9 cellular contexts compared by ENCODE assay signal in genomic region chr15:67433495-67434099, GRCh38.
DNase-seq lines count a peak whose midpoint lies in the region; ATAC-seq, FAIRE-seq and TF ChIP-seq lines count a peak whose summit lies in the region.
"Had no signal": no experiment of that assay in that cellular context is flagged by ENCODE, and none has a peak within 500 bp of the region (broad histone marks: within the 10 kb centered on the region; RNA-seq: fewer than 3 reads in every experiment).

No MANE protein-coding gene starts in this region.

- TF ChIP-seq CTCF in Caco-2 (IDR thresholded peaks at IDR 0.05; ENCODE audit: insufficient read depth in 1 of 2, low read depth in 1 of 2, low read length in 1 of 2, severe bottlenecking in 1 of 2, unreplicated experiment in 1 of 2) (peak; percentile 69 to 81), lower lobe of right lung (IDR thresholded peaks at IDR 0.05) (peak; percentile 79), type B pancreatic cell (conservative IDR thresholded peaks at IDR 0.05) (peak; percentile 80)

- H3K4me3 ChIP-seq in Caco-2 (ENCODE audit: low read depth, low read length) = no peak overlapping the region
- H3K4me3 ChIP-seq in SJCRH30 = no peak overlapping the region
- H3K4me3 ChIP-seq in lower lobe of right lung = no peak overlapping the region

- H3K9me3 ChIP-seq in Caco-2 = no peaks in the 10 kb centered on the region
- 0 out of 2 replicates have a peak, but pooled peaks cover 3% of the 10 kb centered on the region for H3K9me3 ChIP-seq in SJCRH30 (replicated peaks)
- no peaks in the 10 kb centered on the region for H3K9me3 ChIP-seq in lower lobe of right lung

- no TSS peak for BruUV-seq in Caco-2 (replicated peaks; lab: Mats Ljungman, UMichigan)

- H3K9me3 Mint-ChIP-seq in Caco-2 (ENCODE audit: unreplicated experiment) (no peaks in the 10 kb centered on the region), type B pancreatic cell (no peaks in the 10 kb centered on the region)
- H3K9me3 Mint-ChIP-seq: naive B cell had no signal

- no peaks in the 10 kb centered on the region for H3K36me3 ChIP-seq in Caco-2 (ENCODE audit: control insufficient read depth, insufficient read depth, low read length)
- no peaks in the 10 kb centered on the region for H3K36me3 ChIP-seq in SJCRH30
- no peaks in the 10 kb centered on the region for H3K36me3 ChIP-seq in lower lobe of right lung

- H3K27me3 Mint-ChIP-seq in Caco-2 (ENCODE audit: insufficient read depth, unreplicated experiment) = no peaks in the 10 kb centered on the region
- peaks cover 3% of the 10 kb centered on the region for H3K27me3 Mint-ChIP-seq in type B pancreatic cell
- H3K27me3 Mint-ChIP-seq: naive B cell had no signal

- H3K4me1 ChIP-seq in Caco-2 = no peaks in the 10 kb centered on the region
- peaks cover 13% of the 10 kb centered on the region for H3K4me1 ChIP-seq in SJCRH30
- no peaks in the 10 kb centered on the region for H3K4me1 ChIP-seq in lower lobe of right lung

- FAIRE-seq in H54 (lab: Jason Lieb, UNC) = peak; percentile 81

- TF ChIP-seq POLR2A in H54 (IDR thresholded peaks at IDR 0.05; ENCODE audit: low read depth, low read length) = no peak

- ATAC-seq in lower lobe of right lung (peak; percentile 72 to 77), HG03469 (IDR thresholded peaks at IDR 0.05; ENCODE audit: unreplicated experiment) (no peak), GM19463 (IDR thresholded peaks at IDR 0.05; ENCODE audit: unreplicated experiment) (no peak)

- H3K36me3 Mint-ChIP-seq in Caco-2 (ENCODE audit: insufficient read depth, unreplicated experiment) (no peaks in the 10 kb centered on the region), type B pancreatic cell (no peaks in the 10 kb centered on the region)
- H3K36me3 Mint-ChIP-seq: naive B cell had no signal

- POLR2A ChIA-PET in Caco-2 (lab: Charles Lee) = no interaction called here

- CTCF ChIA-PET in Caco-2 (lab: Charles Lee) = interaction anchor here (1.0 kb wide), 1 partner anchor 13 kb away, joined by 3 read pairs; no protein-coding TSS in a partner anchor

- no peaks in the 10 kb centered on the region for H3K4me1 Mint-ChIP-seq in Caco-2 (ENCODE audit: low read depth, unreplicated experiment)
- H3K4me1 Mint-ChIP-seq in type B pancreatic cell (ENCODE audit: unreplicated experiment) = no peaks in the 10 kb centered on the region
- H3K4me1 Mint-ChIP-seq: naive B cell had no signal

- DNase-seq in Caco-2 (peak in 1 of 2 experiments; percentile 59), H54 (ENCODE audit: insufficient read length, low spot score) (peak; percentile 29), SJCRH30 (peak; percentile 54 to 78), dermis microvascular lymphatic vessel endothelial cell (ENCODE audit: low read depth in 2 of 2) (peak; percentile 10 to 57), lower lobe of right lung (no peak), type B pancreatic cell (ENCODE audit: extremely low spot score, unreplicated experiment) (no peak)
- DNase-seq: naive B cell had no signal

- H3K4me3 Mint-ChIP-seq in Caco-2 (ENCODE audit: unreplicated experiment) (no peak overlapping the region), type B pancreatic cell (no peak overlapping the region)
- H3K4me3 Mint-ChIP-seq: naive B cell had no signal

- no peak overlapping the region for H3K27ac Mint-ChIP-seq in Caco-2 (ENCODE audit: unreplicated experiment)
- H3K27ac Mint-ChIP-seq in type B pancreatic cell = no peak overlapping the region

- no peaks in the 10 kb centered on the region for H3K27me3 ChIP-seq in Caco-2 (replicated peaks; ENCODE audit: control insufficient read depth, insufficient read depth, low read length)
- H3K27me3 ChIP-seq in SJCRH30 = no peaks in the 10 kb centered on the region
- H3K27me3 ChIP-seq in lower lobe of right lung (ENCODE audit: low read depth) = no peaks in the 10 kb centered on the region

- intact Hi-C loops in Caco-2 (cut with micrococcal nuclease; ENCODE audit: unreplicated experiment) = loop anchor here (5.0 to 10.0 kb wide), 2 partner anchors 196 to 489 kb away; no protein-coding TSS in a partner anchor
- intact Hi-C loops in lower lobe of right lung (cut with DNase I) = no loop called here

- H3K27ac ChIP-seq in SJCRH30 (no peak overlapping the region), lower lobe of right lung (no peak overlapping the region)

Comparison
In these comparisons a context has a peak if more than half of its experiments do, and no peak if none do; other contexts are left out.
1. DNase-seq: peak in H54 (single experiment), SJCRH30 (2 of 2) and dermis microvascular lymphatic vessel endothelial cell (2 of 2); none in lower lobe of right lung (single experiment) and type B pancreatic cell (single experiment).
2. ATAC-seq: peak in lower lobe of right lung (2 of 2); none in HG03469 (single experiment) and GM19463 (single experiment).
3. Peak in every context shown above with its lines, with median percentiles within 50 percentile points of each other: CTCF ChIP-seq.